ENCODE assay signal across 22 cellular contexts in genomic region chr7:1449501-1449900, GRCh38.
"Had no signal": no experiment of that assay in that cellular context is flagged by ENCODE, and none has a peak within 500 bp of the region (broad histone marks: within the 10 kb centered on the region; RNA-seq: fewer than 3 reads in every experiment).

No MANE protein-coding gene starts in this region.

- DNase-seq: activated CD4-positive, alpha-beta T cell treated with anti-CD3 and anti-CD28 coated beads for 48 hours; activated CD4-positive, alpha-beta T cell treated with anti-CD3 and anti-CD28 coated beads, Interleukin-2, amount 50 U/mL, for 4 hours; activated CD4-positive, CD25-positive, alpha-beta regulatory T cell treated with anti-CD3 and anti-CD28 coated beads, Interleukin-2, amount 50 U/mL, for 72 hours; activated CD8-positive, alpha-beta T cell treated with anti-CD3 and anti-CD28 coated beads, Interleukin-2, amount 10 ng/mL, durations not matched to agents 7 days and 5 days; activated effector memory CD4-positive, alpha-beta T cell treated with anti-CD3 and anti-CD28 coated beads, Interleukin-2, amount 50 U/mL, for 16 hours; activated naive CD4-positive, alpha-beta T cell treated with Interleukin-2 at 50 U/mL for 16 hours; activated naive CD8-positive, alpha-beta T cell treated with anti-CD3 and anti-CD28 coated beads, Interleukin-2, amount 50 U/mL, for 24 hours; activated T-cell treated with anti-CD3 and anti-CD28 coated beads, Interleukin-2, amount 50 U/mL, for 24 hours; amniotic stem cell; NCI-H1048; NCI-H146; NCI-H187 treated with DMSO at 0.1 percent for 48 hours; NCI-H2081 treated with DMSO at 0.1 percent for 48 hours; NCI-H446; NCI-H524; PC-3; SIG-M5; T-helper 17 cell; T-helper 9 cell had no signal

- H3K4me3 ChIP-seq: K562 had no signal

- ATAC-seq: activated CD8-positive, alpha-beta T cell treated with anti-CD3 and anti-CD28 coated beads, Interleukin-2, amount 10 ng/mL, durations not matched to agents 7 days and 5 days; activated naive CD4-positive, alpha-beta T cell treated with anti-CD3 and anti-CD28 coated beads, Interleukin-2, amount 50 U/mL, for 72 hours; activated naive CD8-positive, alpha-beta T cell treated with anti-CD3 and anti-CD28 coated beads, Interleukin-2, amount 50 U/mL, for 24 hours; PC-3; T-helper 17 cell; WTC11 had no signal
